Comparison of ENCODE assay signal across 20 cellular contexts in the genomic region with DNA sequence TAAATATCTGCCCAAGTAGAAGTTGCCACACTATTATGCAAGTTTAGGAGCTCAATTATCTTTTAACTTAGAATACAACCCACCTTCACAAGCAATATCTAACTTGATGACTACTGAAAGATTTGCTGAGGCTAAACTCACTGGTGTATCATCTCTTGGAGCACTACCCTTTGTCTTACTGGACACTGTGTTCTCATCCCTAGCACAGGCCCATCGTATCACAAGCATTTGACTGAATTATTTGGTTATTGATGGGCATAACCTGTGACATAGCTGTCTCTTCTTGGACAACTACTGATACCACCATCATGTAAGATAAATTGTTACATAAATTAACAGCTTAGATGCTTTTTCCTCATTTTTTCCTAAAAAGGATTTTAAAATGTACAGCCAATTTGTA.
"Had no signal": no experiment of that assay in that cellular context is flagged by ENCODE, and none has a peak within 500 bp of the region (broad histone marks: within the 10 kb centered on the region; RNA-seq: fewer than 3 reads in every experiment).

No MANE protein-coding gene starts in this region.

- H3K27me3 ChIP-seq: ascending aorta, foreskin keratinocyte, testis, upper lobe of left lung had no signal

- H3K4me1 Mint-ChIP-seq: activated CD4-positive, alpha-beta T cell treated with anti-CD3 and anti-CD28 coated beads, Interleukin-2, amount 10 ng/mL, durations not matched to agents 24 days and 14 days; activated naive CD4-positive, alpha-beta T cell treated with anti-CD3 and anti-CD28 coated beads, Interleukin-2, amount 10 ng/mL, durations not matched to agents 7 days and 5 days; activated naive CD8-positive, alpha-beta T cell treated with anti-CD3 and anti-CD28 coated beads, Interleukin-2, amount 50 U/mL, for 24 hours; stimulated activated naive CD8-positive, alpha-beta T cell treated with anti-CD3 and anti-CD28 coated beads, Interleukin-15, amount 100 ng/mL, for 72 hours had no signal

- H3K4me3 Mint-ChIP-seq: activated CD4-positive, alpha-beta T cell treated with anti-CD3 and anti-CD28 coated beads, Interleukin-2, amount 10 ng/mL, durations not matched to agents 24 days and 14 days; activated CD8-positive, alpha-beta T cell treated with anti-CD3 and anti-CD28 coated beads for 36 hours; activated naive CD4-positive, alpha-beta T cell treated with anti-CD3 and anti-CD28 coated beads, Interleukin-2, amount 10 ng/mL, durations not matched to agents 7 days and 5 days; activated naive CD8-positive, alpha-beta T cell treated with anti-CD3 and anti-CD28 coated beads, Interleukin-2, amount 50 U/mL, for 24 hours; dendritic cell treated with granulocyte-macrophage colony-stimulating factor and Interleukin-4, amounts not matched to agents 40 ng/mL and 50 ng/mL, for 4 days; effector memory CD8-positive, alpha-beta T cell; stimulated activated naive CD8-positive, alpha-beta T cell treated with anti-CD3 and anti-CD28 coated beads, Interleukin-15, amount 100 ng/mL, for 72 hours had no signal

- H3K27ac Mint-ChIP-seq: activated CD4-positive, alpha-beta T cell treated with anti-CD3 and anti-CD28 coated beads, Interleukin-2, amount 10 ng/mL, durations not matched to agents 24 days and 14 days; activated CD8-positive, alpha-beta T cell treated with anti-CD3 and anti-CD28 coated beads for 36 hours; activated naive CD4-positive, alpha-beta T cell treated with anti-CD3 and anti-CD28 coated beads, Interleukin-2, amount 10 ng/mL, durations not matched to agents 7 days and 5 days; activated naive CD8-positive, alpha-beta T cell treated with anti-CD3 and anti-CD28 coated beads, Interleukin-2, amount 50 U/mL, for 24 hours; dendritic cell treated with granulocyte-macrophage colony-stimulating factor and Interleukin-4, amounts not matched to agents 40 ng/mL and 50 ng/mL, for 4 days; effector memory CD8-positive, alpha-beta T cell; stimulated activated naive CD8-positive, alpha-beta T cell treated with anti-CD3 and anti-CD28 coated beads, Interleukin-15, amount 100 ng/mL, for 72 hours had no signal

- H3K27me3 Mint-ChIP-seq: activated naive CD4-positive, alpha-beta T cell treated with anti-CD3 and anti-CD28 coated beads, Interleukin-2, amount 10 ng/mL, durations not matched to agents 7 days and 5 days; dendritic cell treated with granulocyte-macrophage colony-stimulating factor and Interleukin-4, amounts not matched to agents 40 ng/mL and 50 ng/mL, for 4 days; stimulated activated naive CD8-positive, alpha-beta T cell treated with anti-CD3 and anti-CD28 coated beads, Interleukin-15, amount 100 ng/mL, for 72 hours had no signal

- H3K36me3 Mint-ChIP-seq: activated naive CD4-positive, alpha-beta T cell treated with anti-CD3 and anti-CD28 coated beads, Interleukin-2, amount 10 ng/mL, durations not matched to agents 7 days and 5 days had no signal

- H3K4me3 ChIP-seq: ascending aorta, lower lobe of right lung, prostate gland, smooth muscle cell, testis, upper lobe of left lung had no signal

- ATAC-seq: activated CD8-positive, alpha-beta T cell treated with anti-CD3 and anti-CD28 coated beads for 36 hours; activated naive CD8-positive, alpha-beta T cell treated with anti-CD3 and anti-CD28 coated beads, Interleukin-2, amount 50 U/mL, for 24 hours; effector memory CD8-positive, alpha-beta T cell; foreskin keratinocyte; lower lobe of right lung; right cardiac atrium; stimulated activated naive CD8-positive, alpha-beta T cell treated with anti-CD3 and anti-CD28 coated beads, Interleukin-15, amount 100 ng/mL, for 72 hours had no signal

- H3K27ac ChIP-seq: ascending aorta, foreskin keratinocyte, lower lobe of right lung, prostate gland, testis, upper lobe of left lung had no signal

- H3K4me2 ChIP-seq: smooth muscle cell had no signal

- DNase-seq: activated CD4-positive, alpha-beta T cell treated with anti-CD3 and anti-CD28 coated beads, Interleukin-2, amount 10 ng/mL, durations not matched to agents 24 days and 14 days; activated CD8-positive, alpha-beta T cell treated with anti-CD3 and anti-CD28 coated beads for 36 hours; activated naive CD4-positive, alpha-beta T cell treated with anti-CD3 and anti-CD28 coated beads, Interleukin-2, amount 10 ng/mL, durations not matched to agents 7 days and 5 days; activated naive CD8-positive, alpha-beta T cell treated with anti-CD3 and anti-CD28 coated beads, Interleukin-2, amount 50 U/mL, for 24 hours; activated T-cell treated with anti-CD3 and anti-CD28 coated beads, Interleukin-2, amount 50 U/mL, for 1 hour; effector memory CD8-positive, alpha-beta T cell; hippocampal formation; islet precursor cell; lower lobe of right lung; occipital lobe; right cardiac atrium; stimulated activated CD4-positive, alpha-beta T cell treated with anti-CD3 and anti-CD28 coated beads, Interleukin-4, amount 100 ng/mL, for 1 hour; stimulated activated naive CD8-positive, alpha-beta T cell treated with anti-CD3 and anti-CD28 coated beads, Interleukin-15, amount 100 ng/mL, for 72 hours; testis; upper lobe of left lung had no signal

- H3K36me3 ChIP-seq: ascending aorta, lower lobe of right lung, prostate gland, upper lobe of left lung had no signal

- H3K4me1 ChIP-seq: lower lobe of right lung, testis, upper lobe of left lung had no signal

- H3K9me3 ChIP-seq: ascending aorta, lower lobe of right lung, prostate gland, testis, upper lobe of left lung had no signal

- H3K9me3 Mint-ChIP-seq: activated CD4-positive, alpha-beta T cell treated with anti-CD3 and anti-CD28 coated beads, Interleukin-2, amount 10 ng/mL, durations not matched to agents 24 days and 14 days; activated CD8-positive, alpha-beta T cell treated with anti-CD3 and anti-CD28 coated beads for 36 hours; activated naive CD4-positive, alpha-beta T cell treated with anti-CD3 and anti-CD28 coated beads, Interleukin-2, amount 10 ng/mL, durations not matched to agents 7 days and 5 days; effector memory CD8-positive, alpha-beta T cell had no signal
